ENCODE assay signal across 8 cellular contexts in genomic region chr19:39480337-39481228, GRCh38. TPM values are rescaled to one million over a fixed set of nuclear protein-coding genes. Genes with fewer than 3 reads are reported as not detected.
A peak's percentile ranks its signal among the peaks of the same experiment; 100 is the strongest.
DNase-seq lines count a peak whose midpoint lies in the region; ATAC-seq and TF ChIP-seq lines count a peak whose summit lies in the region.

Gene TIMM50 (plus strand): TSS chr19:39480838. CDS start chr19:39480854, 16 bp downstream.

- H3K4me1 Mint-ChIP-seq in activated CD4-positive, alpha-beta T cell treated with anti-CD3 and anti-CD28 coated beads, Interleukin-2, amount 10 ng/mL, durations not matched to agents 24 days and 14 days = peaks cover 21% of the 10 kb centered on the region

- DNase-seq in BJ (ENCODE audit: low read depth) (peak; percentile 59), NCI-H69 (lab: John Stamatoyannopoulos, UW) (peak; percentile 99), coronary artery (ENCODE audit: low spot score) (peak; percentile 96), left colon (peak; percentile 97 to 100)
- DNase-seq in activated CD4-positive, alpha-beta T cell treated with anti-CD3 and anti-CD28 coated beads, Interleukin-2, amount 10 ng/mL, durations not matched to agents 24 days and 14 days = peak; percentile 99
- peak; percentile 96 to 99 for DNase-seq in stimulated activated CD4-positive, alpha-beta T cell treated with anti-CD3 and anti-CD28 coated beads, Interleukin-1b, Interleukin-23, amount 100 ng/mL, for 4 hours (ENCODE audit: low read depth in 2 of 2)

- POLR2A ChIA-PET in BJ (lab: Charles Lee) = interaction anchor here (0.5 to 0.7 kb wide), 4 partner anchors 51 to 957 kb away, joined by 4 to 14 read pairs (median 7); no protein-coding TSS in a partner anchor

- ATAC-seq in GM19328 (IDR thresholded peaks at IDR 0.05; ENCODE audit: unreplicated experiment) = peak; percentile 83
- ATAC-seq in HG03469 (IDR thresholded peaks at IDR 0.05; ENCODE audit: unreplicated experiment) = peak; percentile 68
- peak; percentile 99 for ATAC-seq in left colon

- H3K36me3 ChIP-seq in BJ (ENCODE audit: control insufficient read depth, insufficient read depth, low read length) = peaks cover 8% of the 10 kb centered on the region

- TF ChIP-seq CTCF in BJ (IDR thresholded peaks at IDR 0.05; ENCODE audit: insufficient read depth, low read depth, low read length) = no peak
- TF ChIP-seq CTCF in coronary artery (IDR thresholded peaks at IDR 0.05) = no peak

- H3K27me3 Mint-ChIP-seq in activated CD4-positive, alpha-beta T cell treated with anti-CD3 and anti-CD28 coated beads, Interleukin-2, amount 10 ng/mL, durations not matched to agents 24 days and 14 days = no peaks in the 10 kb centered on the region

- peak within 1 kb of the TSS; percentile 92 for H3K4me3 Mint-ChIP-seq in activated CD4-positive, alpha-beta T cell treated with anti-CD3 and anti-CD28 coated beads, Interleukin-2, amount 10 ng/mL, durations not matched to agents 24 days and 14 days

- intact Hi-C loops in activated CD4-positive, alpha-beta T cell treated with anti-CD3 and anti-CD28 coated beads, Interleukin-2, amount 10 ng/mL, durations not matched to agents 24 days and 14 days (cut with micrococcal nuclease) = loop anchor here (1.0 to 2.0 kb wide), 3 partner anchors 22 to 89 kb away; partner anchors contain the start of genes MED29, PAF1 and SUPT5H
- intact Hi-C loops in left colon (cut with DNase I, micrococcal nuclease) = no loop called here

- H3K27me3 ChIP-seq in BJ (ENCODE audit: control insufficient read depth, insufficient read depth, low read length) = no peaks in the 10 kb centered on the region

- peaks cover 27% of the 10 kb centered on the region for H3K36me3 Mint-ChIP-seq in activated CD4-positive, alpha-beta T cell treated with anti-CD3 and anti-CD28 coated beads, Interleukin-2, amount 10 ng/mL, durations not matched to agents 24 days and 14 days (ENCODE audit: low read depth)

- H3K4me3 ChIP-seq in BJ (ENCODE audit: low read depth, low read length) (peak within 1 kb of the TSS; percentile 91), coronary artery (peak within 1 kb of the TSS; percentile 90)

- CTCF ChIA-PET in BJ (lab: Yijun Ruan, JAX) = interaction anchor here (0.5 to 1.2 kb wide), 5 partner anchors 9 to 377 kb away, joined by 3 read pairs; partner anchors contain the start of gene EID2B

- peak within 1 kb of the TSS; percentile 94 for H3K27ac Mint-ChIP-seq in activated CD4-positive, alpha-beta T cell treated with anti-CD3 and anti-CD28 coated beads, Interleukin-2, amount 10 ng/mL, durations not matched to agents 24 days and 14 days

- H3K27ac ChIP-seq in coronary artery = peak within 1 kb of the TSS; percentile 54 to 90

- H3K9me3 Mint-ChIP-seq in activated CD4-positive, alpha-beta T cell treated with anti-CD3 and anti-CD28 coated beads, Interleukin-2, amount 10 ng/mL, durations not matched to agents 24 days and 14 days = no peaks in the 10 kb centered on the region

RNA-seq across cellular contexts. Expression of gene TIMM50, which starts in this region (rescaled TPM):
- 86.1 and 97.8 TPM in 2 replicates for polyA plus RNA-seq in BJ (2011; rRNA removed)
- polyA minus RNA-seq in BJ (2011; rRNA and poly(A)+ RNA removed) = 55.0 and 78.8 TPM in 2 replicates
- total RNA-seq in activated CD4-positive, alpha-beta T cell treated with anti-CD3 and anti-CD28 coated beads, Interleukin-2, amount 10 ng/mL, durations not matched to agents 24 days and 14 days = 141 and 143 TPM in 2 replicates
- 10 to 100 TPM; 40.8 to 47.8 TPM for total RNA-seq in left colon

Comparison
In these comparisons a context has a peak if more than half of its experiments do, and no peak if none do; other contexts are left out.
1. Peak in every context shown above with its lines: DNase-seq, ATAC-seq, H3K4me3 ChIP-seq and H3K27ac ChIP-seq.